Comparison of ENCODE assay signal across 9 cellular contexts in the genomic region with DNA sequence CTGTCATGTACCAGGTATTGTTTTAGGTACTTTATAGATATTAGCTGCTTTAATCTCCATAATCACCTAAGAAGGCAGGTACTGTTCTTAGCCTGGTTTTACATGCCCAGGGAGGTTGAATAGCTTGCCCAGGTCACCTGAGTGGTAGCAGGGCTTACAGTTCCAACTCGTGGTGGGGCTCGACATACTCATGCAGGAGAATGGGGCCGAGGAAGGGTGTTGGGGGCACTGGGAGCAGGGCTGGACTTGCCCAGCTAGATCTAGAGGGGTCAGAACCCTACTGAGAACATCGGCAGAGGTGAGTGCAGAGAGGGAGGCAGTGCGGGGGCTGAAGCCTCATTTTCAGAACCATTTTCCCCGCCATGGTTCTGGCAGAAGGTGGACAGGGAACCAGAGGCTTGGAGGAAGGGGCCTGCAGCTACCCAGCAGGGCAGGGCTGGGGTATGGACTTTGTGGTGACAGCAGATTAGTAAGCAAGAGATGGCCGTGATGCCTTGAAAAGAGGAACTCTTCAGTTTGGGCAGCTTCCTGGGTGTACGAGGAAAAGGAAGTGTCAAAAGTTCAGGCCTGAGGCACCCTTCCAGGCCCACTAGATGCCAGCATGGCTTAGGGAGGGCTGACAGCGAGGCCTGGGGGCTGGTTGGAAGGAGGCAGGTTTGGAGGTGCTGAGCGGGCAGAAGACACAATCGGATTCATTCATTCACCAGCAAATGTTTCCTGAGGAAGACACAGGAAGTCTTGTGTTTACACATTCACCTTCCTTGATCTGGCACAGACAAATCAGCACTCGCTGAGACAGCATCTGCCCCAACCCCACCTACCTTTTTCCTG. TPM values are rescaled to one million over a fixed set of nuclear protein-coding genes. Genes with fewer than 3 reads are reported as not detected.
A peak's percentile ranks its signal among the peaks of the same experiment; 100 is the strongest.
DNase-seq lines count a peak whose midpoint lies in the region; ATAC-seq, FAIRE-seq and TF ChIP-seq lines count a peak whose summit lies in the region.
"Had no signal": no experiment of that assay in that cellular context is flagged by ENCODE, and none has a peak within 500 bp of the region (broad histone marks: within the 10 kb centered on the region; RNA-seq: fewer than 3 reads in every experiment).

No MANE protein-coding gene starts in this region.

- H3K27ac ChIP-seq in keratinocyte (ENCODE audit: control insufficient read depth, insufficient read depth, low read length) = no peak overlapping the region
- peak overlapping the region; percentile 55 for H3K27ac ChIP-seq in thymus (ENCODE audit: low read depth)

- H3K36me3 Mint-ChIP-seq in activated T-cell treated with anti-CD3 and anti-CD28 coated beads, Interleukin-2, amount 50 U/mL, for 24 hours (ENCODE audit: low read depth) = no peaks in the 10 kb centered on the region
- H3K36me3 Mint-ChIP-seq in activated CD8-positive, alpha-beta T cell treated with anti-CD3 and anti-CD28 coated beads for 36 hours (ENCODE audit: low read depth) = no peaks in the 10 kb centered on the region

- no peak overlapping the region for H3K4me3 ChIP-seq in keratinocyte (ENCODE audit: control insufficient read depth in 2 of 3, extremely low read depth in 1 of 3, insufficient read depth in 2 of 3, low read depth in 1 of 3, low read length in 3 of 3)
- no peak overlapping the region for H3K4me3 ChIP-seq in thymus (ENCODE audit: low read length)

- no peak overlapping the region for H3K4me3 Mint-ChIP-seq in activated T-cell treated with anti-CD3 and anti-CD28 coated beads, Interleukin-2, amount 50 U/mL, for 24 hours
- H3K4me3 Mint-ChIP-seq in activated CD8-positive, alpha-beta T cell treated with anti-CD3 and anti-CD28 coated beads for 36 hours = no peak overlapping the region

- H3K9me3 Mint-ChIP-seq in activated T-cell treated with anti-CD3 and anti-CD28 coated beads, Interleukin-2, amount 50 U/mL, for 24 hours = no peaks in the 10 kb centered on the region
- H3K9me3 Mint-ChIP-seq in activated CD8-positive, alpha-beta T cell treated with anti-CD3 and anti-CD28 coated beads for 36 hours = no peaks in the 10 kb centered on the region

- no peaks in the 10 kb centered on the region for H3K9me3 ChIP-seq in keratinocyte (ENCODE audit: control insufficient read depth, low read depth, low read length)
- H3K9me3 ChIP-seq in thymus (ENCODE audit: control insufficient read depth) = no peaks in the 10 kb centered on the region

- peak; percentile 47 for DNase-seq in activated T-cell treated with anti-CD3 and anti-CD28 coated beads, Interleukin-2, amount 50 U/mL, for 24 hours
- no peak for DNase-seq in activated T-cell treated with anti-CD3 and anti-CD28 coated beads, Interleukin-2, amount 50 U/mL, for 1 hour
- DNase-seq in activated CD8-positive, alpha-beta T cell treated with anti-CD3 and anti-CD28 coated beads for 36 hours = no peak
- DNase-seq in keratinocyte (ENCODE audit: low read depth, low spot score) (no peak), GOT3 (lab: John Stamatoyannopoulos, UW) (no peak), GM03348 (ENCODE audit: low spot score) (no peak)
- DNase-seq: NCI-H1105 had no signal

- H3K9me1 ChIP-seq in keratinocyte (ENCODE audit: control insufficient read depth, extremely low read depth, insufficient read depth, low read length) = no peaks in the 10 kb centered on the region

- H2AFZ ChIP-seq in keratinocyte (ENCODE audit: control insufficient read depth, low read length) = peak overlapping the region; percentile 66

- H3K27ac Mint-ChIP-seq in activated T-cell treated with anti-CD3 and anti-CD28 coated beads, Interleukin-2, amount 50 U/mL, for 24 hours = peak overlapping the region; percentile 82
- peak overlapping the region; percentile 83 for H3K27ac Mint-ChIP-seq in activated CD8-positive, alpha-beta T cell treated with anti-CD3 and anti-CD28 coated beads for 36 hours

- CTCF ChIA-PET in activated CD8-positive, alpha-beta T cell treated with anti-CD3 and anti-CD28 coated beads for 36 hours (lab: Charles Lee) = interaction anchor here (1.2 to 1.8 kb wide), 2 partner anchors 11 to 33 kb away, joined by 3 read pairs; no protein-coding TSS in a partner anchor

- H3K36me3 ChIP-seq in keratinocyte (ENCODE audit: control insufficient read depth in 2 of 2, extremely low read depth in 1 of 2, insufficient read depth in 2 of 2, low read length in 2 of 2) (no peaks in the 10 kb centered on the region), thymus (ENCODE audit: control insufficient read depth, insufficient read depth) (no peaks in the 10 kb centered on the region)

- POLR2A ChIA-PET in activated CD8-positive, alpha-beta T cell treated with anti-CD3 and anti-CD28 coated beads for 36 hours (lab: Charles Lee) = no interaction called here

- no peaks in the 10 kb centered on the region for H3K27me3 Mint-ChIP-seq in activated T-cell treated with anti-CD3 and anti-CD28 coated beads, Interleukin-2, amount 50 U/mL, for 24 hours
- no peaks in the 10 kb centered on the region for H3K27me3 Mint-ChIP-seq in activated CD8-positive, alpha-beta T cell treated with anti-CD3 and anti-CD28 coated beads for 36 hours

- peak overlapping the region; percentile 10 for H3K4me2 ChIP-seq in keratinocyte (ENCODE audit: control insufficient read depth, extremely low read depth, insufficient read depth, low read depth, low read length)

- H3K4me1 Mint-ChIP-seq in activated T-cell treated with anti-CD3 and anti-CD28 coated beads, Interleukin-2, amount 50 U/mL, for 24 hours (ENCODE audit: low read depth) = peaks cover 14% of the 10 kb centered on the region
- H3K4me1 Mint-ChIP-seq in activated CD8-positive, alpha-beta T cell treated with anti-CD3 and anti-CD28 coated beads for 36 hours (ENCODE audit: low read depth) = peaks cover 14% of the 10 kb centered on the region

- FAIRE-seq in keratinocyte (lab: Jason Lieb, UNC) = peak; percentile 70

- H4K20me1 ChIP-seq in keratinocyte (ENCODE audit: control insufficient read depth, extremely low read depth, insufficient read depth, low read length) = no peaks in the 10 kb centered on the region

- intact Hi-C loops in activated CD8-positive, alpha-beta T cell treated with anti-CD3 and anti-CD28 coated beads for 36 hours (cut with micrococcal nuclease) = no loop called here

- no peaks in the 10 kb centered on the region for H3K79me2 ChIP-seq in keratinocyte (ENCODE audit: control insufficient read depth, insufficient read depth, low read length)

- dilution Hi-C loops in keratinocyte (cut with MboI; ENCODE audit: extremely low pct_ligation_motif_present, low sequenced_read_pairs) = no loop called here

- WGBS in thymus = 62% methylated on average over 12 of the region's 12 CpGs

- peak; percentile 42 for ATAC-seq in activated CD8-positive, alpha-beta T cell treated with anti-CD3 and anti-CD28 coated beads for 36 hours
- ATAC-seq in GM19397 (IDR thresholded peaks at IDR 0.05; ENCODE audit: unreplicated experiment) = no peak

- H3K27me3 ChIP-seq in keratinocyte (ENCODE audit: control insufficient read depth, extremely low read depth, insufficient read depth, low read length) (no peaks in the 10 kb centered on the region), thymus (ENCODE audit: control insufficient read depth, insufficient read depth) (no peaks in the 10 kb centered on the region)

- H3K4me1 ChIP-seq in keratinocyte (ENCODE audit: control insufficient read depth, extremely low read depth, insufficient read depth, low read length) = peaks cover 10% of the 10 kb centered on the region
- peaks cover 10% of the 10 kb centered on the region for H3K4me1 ChIP-seq in thymus (ENCODE audit: control insufficient read depth, insufficient read depth, low read length)

- no peak for TF ChIP-seq CTCF in activated CD8-positive, alpha-beta T cell treated with anti-CD3 and anti-CD28 coated beads for 36 hours (IDR thresholded peaks at IDR 0.05)
- TF ChIP-seq CTCF in keratinocyte (optimal IDR thresholded peaks at IDR 0.05 in 1 of 3, IDR thresholded peaks at IDR 0.05 in 1 of 3, conservative IDR thresholded peaks at IDR 0.05 in 1 of 3; ENCODE audit: extremely low read depth in 1 of 3, insufficient read depth in 2 of 3, low read length in 3 of 3) = no peak

- H3K9ac ChIP-seq in keratinocyte (ENCODE audit: control insufficient read depth, extremely low read depth, insufficient read depth, low read length) = no peak overlapping the region

RNA-seq across cellular contexts. Expression of gene LYVE1, which starts 54.7 kb away (rescaled TPM):
- total RNA-seq in activated CD8-positive, alpha-beta T cell treated with anti-CD3 and anti-CD28 coated beads for 36 hours = not detected
- polyA plus RNA-seq in keratinocyte (not detected in 3 replicates), thymus (16.1 TPM)
- polyA plus RNA-seq in keratinocyte (2011; ENCODE audit: low read depth) = not detected
- polyA plus RNA-seq in keratinocyte (2011; cell fraction: cytosol; rRNA removed) = not detected in 2 replicates
- not detected in 2 replicates for polyA plus RNA-seq in keratinocyte (2011; cell fraction: nucleus; rRNA removed)
- not detected in 2 replicates for polyA plus RNA-seq in keratinocyte (2012; ENCODE audit: low replicate concordance)
- polyA minus RNA-seq in keratinocyte = not detected in 3 replicates
- not detected for polyA minus RNA-seq in keratinocyte (2011; cell fraction: cytosol; rRNA and poly(A)+ RNA removed)
- not detected in 2 replicates for polyA minus RNA-seq in keratinocyte (2011; cell fraction: nucleus; rRNA and poly(A)+ RNA removed)

Comparison
In these comparisons a context has a peak if more than half of its experiments do, and no peak if none do; other contexts are left out.
1. RNA of gene LYVE1, which starts 54.7 kb away (polyA plus RNA-seq): 16.1 TPM in thymus (single experiment); not detected in keratinocyte; every median in the first group is over 10 times any median in the second.